ENCODE assay signal across 25 cellular contexts in genomic region chr6:170444811-170445211, GRCh38.
DNase-seq lines count a peak whose midpoint lies in the region; ATAC-seq and TF ChIP-seq lines count a peak whose summit lies in the region.
"Had no signal": no experiment of that assay in that cellular context is flagged by ENCODE, and none has a peak within 500 bp of the region (broad histone marks: within the 10 kb centered on the region; RNA-seq: fewer than 3 reads in every experiment).

No MANE protein-coding gene starts in this region.

- no peak for ATAC-seq in IMR-90 (ENCODE audit: low read depth)
- ATAC-seq: activated T-helper 17 cell treated with anti-CD3 and anti-CD28 coated beads, Interleukin-2, amount 50 U/mL, for 72 hours; stimulated activated memory B cell treated with anti-CD40 and anti-IgM and Interleukin-4, amounts not matched to agents 10 μg/mL and 1 μg/mL and 100 μg/mL, for 72 hours; T-helper 17 cell had no signal

- H3K4me2 ChIP-seq in IMR-90 (ENCODE audit: low read depth, low read length) (no peak overlapping the region), skeletal muscle satellite cell (ENCODE audit: low read length) (no peak overlapping the region)
- H3K4me2 ChIP-seq: PC-9 had no signal

- no peaks in the 10 kb centered on the region; the same call in 1 of the 2 replicates for H3K9me3 ChIP-seq in IMR-90 (ENCODE audit: control insufficient read depth, insufficient read depth, low read length)
- no peaks in the 10 kb centered on the region for H3K9me3 ChIP-seq in skeletal muscle satellite cell (replicated peaks; ENCODE audit: low read length)
- H3K9me3 ChIP-seq: Caco-2, left ventricle myocardium inferior, right atrium auricular region had no signal

- peaks cover 5% of the 10 kb centered on the region for H3K4me1 ChIP-seq in IMR-90 (ENCODE audit: control insufficient read depth, insufficient read depth, low read length)
- H3K4me1 ChIP-seq in skeletal muscle satellite cell (ENCODE audit: control insufficient read depth, insufficient read depth, low read length) = peaks cover 33% of the 10 kb centered on the region
- H3K4me1 ChIP-seq: Caco-2 had no signal

- no peak for TF ChIP-seq POLR2A in IMR-90 (IDR thresholded peaks at IDR 0.05; ENCODE audit: low read depth, low read length)

- H3K14ac ChIP-seq in IMR-90 (replicated peaks; ENCODE audit: low read depth, low read length) = no peak overlapping the region

- H3K9ac ChIP-seq in IMR-90 (ENCODE audit: low read depth, low read length) (no peak overlapping the region), skeletal muscle satellite cell (ENCODE audit: low read depth, low read length) (peak overlapping the region; percentile 41)
- H3K9ac ChIP-seq: GM23248 had no signal

- no peak overlapping the region for H2AK5ac ChIP-seq in IMR-90 (ENCODE audit: low read depth, low read length)

- CTCF ChIA-PET in IMR-90 (lab: Yijun Ruan, JAX) = no interaction called here
- CTCF ChIA-PET in RWPE1 (lab: Yijun Ruan, JAX) = no interaction called here

- H3K27ac ChIP-seq in IMR-90 (ENCODE audit: insufficient read depth, low read length) (no peak overlapping the region), RWPE1 (peak overlapping the region; percentile 2; the same call in 1 of the 2 replicates)
- H3K27ac ChIP-seq: cardiac muscle cell, GM23248, HL-60, left ventricle myocardium inferior, PC-9, right atrium auricular region had no signal

- no peaks in the 10 kb centered on the region for H4K20me1 ChIP-seq in IMR-90 (ENCODE audit: insufficient read depth, low read length)

- TF ChIP-seq CTCF in IMR-90 (conservative IDR thresholded peaks at IDR 0.05; ENCODE audit: low read depth, low read length) (no peak), RWPE1 (conservative IDR thresholded peaks at IDR 0.05; ENCODE audit: low read depth) (no peak)

- no peak for TF ChIP-seq RAD21 in IMR-90 (IDR thresholded peaks at IDR 0.05; ENCODE audit: low read length)

- intact Hi-C loops in IMR-90 (cut with micrococcal nuclease) = no loop called here

- no TSS peak for BruUV-seq in IMR-90 (replicated peaks; lab: Mats Ljungman, UMichigan)

- H4K8ac ChIP-seq in IMR-90 (ENCODE audit: low read depth in 2 of 2, low read length in 2 of 2) = no peak overlapping the region

- WGBS in IMR-90 (ENCODE audit: extremely low coverage in 2 of 2, insufficient read length in 1 of 2), 2 experiments = 63% methylated on average over 9 of the region's 15 CpGs; no CpG with 5 or more reads in 1 of the 2 experiments

- no peak overlapping the region for H3K4ac ChIP-seq in IMR-90 (ENCODE audit: low read depth, low read length)

- H3K36me3 ChIP-seq in IMR-90 (ENCODE audit: control insufficient read depth, insufficient read depth, low read length) (no peaks in the 10 kb centered on the region), skeletal muscle satellite cell (ENCODE audit: insufficient read depth, low read length) (no peaks in the 10 kb centered on the region)
- H3K36me3 ChIP-seq: cardiac muscle cell, left ventricle myocardium inferior, right atrium auricular region had no signal

- H3K4me3 ChIP-seq in IMR-90 (ENCODE audit: insufficient read depth, low read depth, low read length) (no peak overlapping the region), skeletal muscle satellite cell (ENCODE audit: low read length) (no peak overlapping the region)
- H3K4me3 ChIP-seq: cardiac muscle cell, GM23248, left ventricle myocardium inferior, PC-9, right atrium auricular region had no signal

- no peaks in the 10 kb centered on the region for H3K79me1 ChIP-seq in IMR-90 (ENCODE audit: low read depth in 1 of 2, low read length in 2 of 2)

- peaks cover 1% of the 10 kb centered on the region for H3K9me1 ChIP-seq in IMR-90 (ENCODE audit: insufficient read depth, low read length)

- no peak overlapping the region for H4K5ac ChIP-seq in IMR-90 (ENCODE audit: low read depth, low read length)

- dilution Hi-C loops in IMR-90 (cut with HindIII; ENCODE audit: low sequenced_read_pairs, unreplicated experiment) = no loop called here

- no peak overlapping the region for H2BK120ac ChIP-seq in IMR-90 (ENCODE audit: low read depth, low read length)

- H3K18ac ChIP-seq in IMR-90 (ENCODE audit: low read depth, low read length) = no peak overlapping the region

- H2BK15ac ChIP-seq in IMR-90 (ENCODE audit: low read depth, low read length) = no peak overlapping the region

- no peak overlapping the region for H2BK5ac ChIP-seq in IMR-90 (ENCODE audit: low read depth, low read length, poor library complexity, severe bottlenecking)

- H3K56ac ChIP-seq in IMR-90 (ENCODE audit: extremely low read depth, insufficient read depth, low read length) = no peak overlapping the region

- H4K91ac ChIP-seq in IMR-90 (ENCODE audit: insufficient read depth, low read depth, low read length) = no peak overlapping the region

- H2AK9ac ChIP-seq in IMR-90 (replicated peaks; ENCODE audit: low read depth, low read length, poor library complexity) = no peak overlapping the region

- DNase-seq in IMR-90 (no peak), RWPE1 (ENCODE audit: low spot score) (no peak), islet precursor cell (peak; percentile 49), HPDE6-E6E7 (ENCODE audit: extremely low spot score) (no peak), COLO829 (ENCODE audit: low spot score) (no peak), SHP77 (lab: John Stamatoyannopoulos, UW) (no peak)
- DNase-seq: activated CD4-positive, alpha-beta memory T cell treated with anti-CD3 and anti-CD28 coated beads for 36 hours; activated CD4-positive, CD25-positive, alpha-beta regulatory T cell treated with anti-CD3 and anti-CD28 coated beads, Interleukin-2, amount 50 U/mL, for 72 hours; C1 segment of cervical spinal cord; GM23248; HFFc6; left ventricle myocardium inferior; NCI-H187 treated with DMSO at 0.1 percent for 48 hours; NCI-H524 treated with DMSO at 0.1 percent for 48 hours; PC-9; stimulated activated CD4-positive, alpha-beta T cell treated with anti-CD3 and anti-CD28 coated beads, Interleukin-12 subunit alpha, Interleukin-12 subunit beta, amount 100 ng/mL, for 4 hours; stimulated activated CD4-positive, alpha-beta T cell treated with anti-CD3 and anti-CD28 coated beads, Interleukin-4, amount 100 ng/mL, for 24 hours; T-helper 17 cell had no signal

- POLR2A ChIA-PET in IMR-90 (lab: Charles Lee; ENCODE audit: unreplicated experiment) = no interaction called here
- POLR2A ChIA-PET in RWPE1 (lab: Yijun Ruan, JAX; ENCODE audit: low non-redundant PET) = no interaction called here

- in situ Hi-C loops in IMR-90 (cut with MboI; ENCODE audit: low sequenced_read_pairs) = no loop called here

- no peak overlapping the region for H3K23ac ChIP-seq in IMR-90 (ENCODE audit: low read depth, low read length)

- peak overlapping the region; percentile 68 for H2AFZ ChIP-seq in IMR-90 (replicated peaks; ENCODE audit: low read length, poor library complexity)
- H2AFZ ChIP-seq: GM23248, PC-9 had no signal

- no peak overlapping the region for H2BK20ac ChIP-seq in IMR-90 (ENCODE audit: low read depth, low read length)

- H3K27me3 ChIP-seq in IMR-90 (ENCODE audit: control insufficient read depth, insufficient read depth, low read length) (no peaks in the 10 kb centered on the region), skeletal muscle satellite cell (ENCODE audit: control insufficient read depth, insufficient read depth, low read length) (no peaks in the 10 kb centered on the region)
- H3K27me3 ChIP-seq: cardiac muscle cell, right atrium auricular region had no signal

TF ChIP-seq in IMR-90, 13 proteins besides CTCF, POLR2A, EP300 and RAD21:
- TF ChIP-seq RCOR1 (IDR thresholded peaks at IDR 0.05; ENCODE audit: insufficient replicate concordance, low read length) (no peak), BHLHE40 (IDR thresholded peaks at IDR 0.05; ENCODE audit: low read depth, low read length) (no peak), SMC3 (IDR thresholded peaks at IDR 0.05; ENCODE audit: low read depth, low read length) (no peak), MAZ (IDR thresholded peaks at IDR 0.05; ENCODE audit: borderline replicate concordance, low read depth, low read length) (no peak), ELK1 (IDR thresholded peaks at IDR 0.05; ENCODE audit: borderline replicate concordance, low read depth, low read length) (no peak), USF2 (IDR thresholded peaks at IDR 0.05; ENCODE audit: low read depth, low read length) (no peak), RFX5 (IDR thresholded peaks at IDR 0.05; ENCODE audit: low read depth, low read length) (no peak)
TF ChIP-seq in IMR-90: peak in this region for 0.
